3 cellular contexts compared by ENCODE assay signal in the genomic region with DNA sequence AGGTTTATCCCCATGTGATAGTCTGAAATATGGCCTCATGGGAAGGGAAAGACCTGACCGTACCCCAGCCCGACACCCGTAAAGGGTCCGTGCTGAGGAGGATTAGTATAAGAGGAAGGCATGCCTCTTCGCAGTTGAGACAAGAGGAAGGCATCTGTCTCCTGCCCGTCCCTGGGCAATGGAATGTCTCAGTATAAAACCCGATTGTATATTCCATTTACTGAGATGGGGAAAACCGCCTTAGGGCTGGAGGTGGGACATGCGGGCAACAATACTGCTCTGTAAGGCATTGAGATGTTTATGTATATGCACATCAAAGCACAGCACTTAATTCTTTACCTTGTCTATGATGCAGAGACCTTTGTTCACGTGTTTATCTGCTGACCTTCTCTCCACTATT. TPM values are rescaled to one million over a fixed set of nuclear protein-coding genes. Genes with fewer than 3 reads are reported as not detected.
"Had no signal": no experiment of that assay in that cellular context is flagged by ENCODE, and none has a peak within 500 bp of the region (broad histone marks: within the 10 kb centered on the region; RNA-seq: fewer than 3 reads in every experiment).

No MANE protein-coding gene starts in this region.

RNA-seq across cellular contexts. Expression of a gene that starts 53.6 kb away (rescaled TPM):
- polyA plus RNA-seq: IgD-negative memory B cell had no signal

RNA-seq across cellular contexts. Expression of a gene that starts 59.3 kb away (rescaled TPM):
- total RNA-seq: GM23248 had no signal
- polyA plus RNA-seq: HepG2 had no signal
